ENCODE assay signal across 1 cellular context in the genomic region with DNA sequence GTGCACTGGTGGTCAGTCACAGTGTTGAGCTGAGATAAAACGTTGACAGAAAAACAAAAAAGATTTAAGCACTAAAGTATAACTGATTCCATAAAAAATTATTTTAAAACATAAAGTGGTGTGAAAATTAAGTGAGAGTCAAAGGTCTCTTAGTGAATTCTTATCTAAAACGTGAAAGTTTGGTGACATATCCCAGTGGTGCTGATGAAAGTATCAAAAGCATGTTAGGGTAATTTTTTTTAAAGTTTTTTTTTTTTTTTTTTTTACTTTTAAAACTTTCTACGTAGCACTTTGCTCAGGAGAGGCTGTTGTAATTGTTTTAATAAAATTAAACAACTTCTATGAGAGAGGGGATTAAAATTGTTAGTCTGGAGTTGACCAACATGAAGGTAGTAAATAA.
TF ChIP-seq lines count a peak whose summit lies in the region.

No MANE protein-coding gene starts in this region.

TF ChIP-seq in HepG2, 621 proteins besides CTCF, POLR2A, EP300 and RAD21:
- TF ChIP-seq MTA1 (CRISPR knock-in tag; IDR thresholded peaks at IDR 0.05; ENCODE audit: borderline replicate concordance) (no peak), GABPA (IDR thresholded peaks at IDR 0.05; ENCODE audit: low read depth, low read length) (no peak), GABPA (CRISPR knock-in tag; IDR thresholded peaks at IDR 0.05; ENCODE audit: low read depth) (no peak), BCL6 (CRISPR knock-in tag; IDR thresholded peaks at IDR 0.05) (no peak), ZNF577 (CRISPR knock-in tag; IDR thresholded peaks at IDR 0.05; ENCODE audit: borderline replicate concordance, low read depth) (no peak), GFI1 (CRISPR knock-in tag; IDR thresholded peaks at IDR 0.05; ENCODE audit: borderline replicate concordance) (no peak), ZNF260 (CRISPR knock-in tag; IDR thresholded peaks at IDR 0.05; ENCODE audit: borderline replicate concordance, low read depth) (no peak), ZNF343 (CRISPR knock-in tag; IDR thresholded peaks at IDR 0.05) (no peak), ZNF816 (CRISPR knock-in tag; IDR thresholded peaks at IDR 0.05; ENCODE audit: borderline replicate concordance) (no peak), ZNF556 (CRISPR knock-in tag; IDR thresholded peaks at IDR 0.05; ENCODE audit: borderline replicate concordance) (no peak), HHEX (CRISPR knock-in tag; IDR thresholded peaks at IDR 0.05) (no peak), ZNF607 (CRISPR knock-in tag; IDR thresholded peaks at IDR 0.05; ENCODE audit: borderline replicate concordance) (no peak), CEBPB (IDR thresholded peaks at IDR 0.05; ENCODE audit: borderline replicate concordance, low read depth, low read length) (no peak), ZSCAN9 (CRISPR knock-in tag; IDR thresholded peaks at IDR 0.05; ENCODE audit: borderline replicate concordance) (no peak), NBN (conservative IDR thresholded peaks at IDR 0.05) (no peak)
- TF ChIP-seq, protein P1, sequence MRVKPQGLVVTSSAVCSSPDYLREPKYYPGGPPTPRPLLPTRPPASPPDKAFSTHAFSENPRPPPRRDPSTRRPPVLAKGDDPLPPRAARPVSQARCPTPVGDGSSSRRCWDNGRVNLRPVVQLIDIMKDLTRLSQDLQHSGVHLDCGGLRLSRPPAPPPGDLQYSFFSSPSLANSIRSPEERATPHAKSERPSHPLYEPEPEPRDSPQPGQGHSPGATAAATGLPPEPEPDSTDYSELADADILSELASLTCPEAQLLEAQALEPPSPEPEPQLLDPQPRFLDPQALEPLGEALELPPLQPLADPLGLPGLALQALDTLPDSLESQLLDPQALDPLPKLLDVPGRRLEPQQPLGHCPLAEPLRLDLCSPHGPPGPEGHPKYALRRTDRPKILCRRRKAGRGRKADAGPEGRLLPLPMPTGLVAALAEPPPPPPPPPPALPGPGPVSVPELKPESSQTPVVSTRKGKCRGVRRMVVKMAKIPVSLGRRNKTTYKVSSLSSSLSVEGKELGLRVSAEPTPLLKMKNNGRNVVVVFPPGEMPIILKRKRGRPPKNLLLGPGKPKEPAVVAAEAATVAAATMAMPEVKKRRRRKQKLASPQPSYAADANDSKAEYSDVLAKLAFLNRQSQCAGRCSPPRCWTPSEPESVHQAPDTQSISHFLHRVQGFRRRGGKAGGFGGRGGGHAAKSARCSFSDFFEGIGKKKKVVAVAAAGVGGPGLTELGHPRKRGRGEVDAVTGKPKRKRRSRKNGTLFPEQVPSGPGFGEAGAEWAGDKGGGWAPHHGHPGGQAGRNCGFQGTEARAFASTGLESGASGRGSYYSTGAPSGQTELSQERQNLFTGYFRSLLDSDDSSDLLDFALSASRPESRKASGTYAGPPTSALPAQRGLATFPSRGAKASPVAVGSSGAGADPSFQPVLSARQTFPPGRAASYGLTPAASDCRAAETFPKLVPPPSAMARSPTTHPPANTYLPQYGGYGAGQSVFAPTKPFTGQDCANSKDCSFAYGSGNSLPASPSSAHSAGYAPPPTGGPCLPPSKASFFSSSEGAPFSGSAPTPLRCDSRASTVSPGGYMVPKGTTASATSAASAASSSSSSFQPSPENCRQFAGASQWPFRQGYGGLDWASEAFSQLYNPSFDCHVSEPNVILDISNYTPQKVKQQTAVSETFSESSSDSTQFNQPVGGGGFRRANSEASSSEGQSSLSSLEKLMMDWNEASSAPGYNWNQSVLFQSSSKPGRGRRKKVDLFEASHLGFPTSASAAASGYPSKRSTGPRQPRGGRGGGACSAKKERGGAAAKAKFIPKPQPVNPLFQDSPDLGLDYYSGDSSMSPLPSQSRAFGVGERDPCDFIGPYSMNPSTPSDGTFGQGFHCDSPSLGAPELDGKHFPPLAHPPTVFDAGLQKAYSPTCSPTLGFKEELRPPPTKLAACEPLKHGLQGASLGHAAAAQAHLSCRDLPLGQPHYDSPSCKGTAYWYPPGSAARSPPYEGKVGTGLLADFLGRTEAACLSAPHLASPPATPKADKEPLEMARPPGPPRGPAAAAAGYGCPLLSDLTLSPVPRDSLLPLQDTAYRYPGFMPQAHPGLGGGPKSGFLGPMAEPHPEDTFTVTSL (CRISPR knock-in tag; IDR thresholded peaks at IDR 0.05; ENCODE audit: borderline replicate concordance) = no peak
- TF ChIP-seq, protein P2, sequence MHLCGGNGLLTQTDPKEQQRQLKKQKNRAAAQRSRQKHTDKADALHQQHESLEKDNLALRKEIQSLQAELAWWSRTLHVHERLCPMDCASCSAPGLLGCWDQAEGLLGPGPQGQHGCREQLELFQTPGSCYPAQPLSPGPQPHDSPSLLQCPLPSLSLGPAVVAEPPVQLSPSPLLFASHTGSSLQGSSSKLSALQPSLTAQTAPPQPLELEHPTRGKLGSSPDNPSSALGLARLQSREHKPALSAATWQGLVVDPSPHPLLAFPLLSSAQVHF (CRISPR knock-in tag; IDR thresholded peaks at IDR 0.05) = no peak
- TF ChIP-seq, protein P3, sequence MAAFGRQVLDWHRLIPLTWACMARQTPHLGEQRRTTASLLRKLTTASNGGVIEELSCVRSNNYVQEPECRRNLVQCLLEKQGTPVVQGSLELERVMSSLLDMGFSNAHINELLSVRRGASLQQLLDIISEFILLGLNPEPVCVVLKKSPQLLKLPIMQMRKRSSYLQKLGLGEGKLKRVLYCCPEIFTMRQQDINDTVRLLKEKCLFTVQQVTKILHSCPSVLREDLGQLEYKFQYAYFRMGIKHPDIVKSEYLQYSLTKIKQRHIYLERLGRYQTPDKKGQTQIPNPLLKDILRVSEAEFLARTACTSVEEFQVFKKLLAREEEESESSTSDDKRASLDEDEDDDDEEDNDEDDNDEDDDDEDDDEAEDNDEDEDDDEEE (CRISPR knock-in tag; IDR thresholded peaks at IDR 0.05) = no peak
- TF ChIP-seq, protein P4, sequence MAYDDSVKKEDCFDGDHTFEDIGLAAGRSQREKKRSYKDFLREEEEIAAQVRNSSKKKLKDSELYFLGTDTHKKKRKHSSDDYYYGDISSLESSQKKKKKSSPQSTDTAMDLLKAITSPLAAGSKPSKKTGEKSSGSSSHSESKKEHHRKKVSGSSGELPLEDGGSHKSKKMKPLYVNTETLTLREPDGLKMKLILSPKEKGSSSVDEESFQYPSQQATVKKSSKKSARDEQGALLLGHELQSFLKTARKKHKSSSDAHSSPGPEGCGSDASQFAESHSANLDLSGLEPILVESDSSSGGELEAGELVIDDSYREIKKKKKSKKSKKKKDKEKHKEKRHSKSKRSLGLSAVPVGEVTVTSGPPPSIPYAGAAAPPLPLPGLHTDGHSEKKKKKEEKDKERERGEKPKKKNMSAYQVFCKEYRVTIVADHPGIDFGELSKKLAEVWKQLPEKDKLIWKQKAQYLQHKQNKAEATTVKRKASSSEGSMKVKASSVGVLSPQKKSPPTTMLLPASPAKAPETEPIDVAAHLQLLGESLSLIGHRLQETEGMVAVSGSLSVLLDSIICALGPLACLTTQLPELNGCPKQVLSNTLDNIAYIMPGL (CRISPR knock-in tag; IDR thresholded peaks at IDR 0.05; ENCODE audit: borderline replicate concordance in 1 of 2, low read depth in 1 of 2) = no peak
- TF ChIP-seq, protein P5, sequence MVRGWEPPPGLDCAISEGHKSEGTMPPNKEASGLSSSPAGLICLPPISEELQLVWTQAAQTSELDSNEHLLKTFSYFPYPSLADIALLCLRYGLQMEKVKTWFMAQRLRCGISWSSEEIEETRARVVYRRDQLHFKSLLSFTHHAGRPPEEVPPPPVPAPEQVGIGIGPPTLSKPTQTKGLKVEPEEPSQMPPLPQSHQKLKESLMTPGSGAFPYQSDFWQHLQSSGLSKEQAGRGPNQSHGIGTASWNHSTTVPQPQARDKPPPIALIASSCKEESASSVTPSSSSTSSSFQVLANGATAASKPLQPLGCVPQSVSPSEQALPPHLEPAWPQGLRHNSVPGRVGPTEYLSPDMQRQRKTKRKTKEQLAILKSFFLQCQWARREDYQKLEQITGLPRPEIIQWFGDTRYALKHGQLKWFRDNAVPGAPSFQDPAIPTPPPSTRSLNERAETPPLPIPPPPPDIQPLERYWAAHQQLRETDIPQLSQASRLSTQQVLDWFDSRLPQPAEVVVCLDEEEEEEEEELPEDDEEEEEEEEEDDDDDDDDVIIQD (CRISPR knock-in tag; IDR thresholded peaks at IDR 0.05; ENCODE audit: low read depth) = no peak
